Comparison of ENCODE assay signal across 26 cellular contexts in genomic region chr19:6608950-6609349, GRCh38. TPM values are rescaled to one million over a fixed set of nuclear protein-coding genes. Genes with fewer than 3 reads are reported as not detected.
DNase-seq lines count a peak whose midpoint lies in the region; ATAC-seq and TF ChIP-seq lines count a peak whose summit lies in the region.
"Had no signal": no experiment of that assay in that cellular context is flagged by ENCODE, and none has a peak within 500 bp of the region (broad histone marks: within the 10 kb centered on the region; RNA-seq: fewer than 3 reads in every experiment).

No MANE protein-coding gene starts in this region.

- H3K4me2 ChIP-seq in OCI-LY1 (ENCODE audit: low read length): peak overlapping the region; percentile 56; the same call in 1 of the 2 replicates

- no peak for TF ChIP-seq CTCF in OCI-LY1 (IDR thresholded peaks at IDR 0.05; ENCODE audit: low read length)
- no peak for TF ChIP-seq CTCF in tibial nerve (IDR thresholded peaks at IDR 0.05)

- no peak overlapping the region for H2AFZ ChIP-seq in OCI-LY1 (ENCODE audit: low read length)

- H3K4me3 ChIP-seq in OCI-LY1 (ENCODE audit: low read depth, low read length, poor library complexity, severe bottlenecking) (no peak overlapping the region), tibial nerve (no peak overlapping the region)
- H3K4me3 ChIP-seq: gastroesophageal sphincter, lung, tibial artery had no signal

- no peaks in the 10 kb centered on the region for H3K79me2 ChIP-seq in OCI-LY1 (ENCODE audit: insufficient read depth, low read length)

- 52 to 58% methylated on average over 5 of the region's 5 CpGs for WGBS in tibial nerve, 2 donors

- H3K4me1 ChIP-seq in OCI-LY1 (ENCODE audit: insufficient read depth, low read length, severe bottlenecking): peaks cover 45% of the 10 kb centered on the region
- peaks cover 0 to 5% (median 0%) of the 10 kb centered on the region in 4 donors for H3K4me1 ChIP-seq in tibial nerve
- H3K4me1 ChIP-seq: gastroesophageal sphincter, tibial artery had no signal

- peak; percentile 44 for ATAC-seq in stimulated activated naive CD8-positive, alpha-beta T cell treated with anti-CD3 and anti-CD28 coated beads, Interleukin-15, Interleukin-2, amounts not matched to agents 100 U/mL and 50 U/mL, for 24 hours
- ATAC-seq in stimulated activated naive CD8-positive, alpha-beta T cell treated with anti-CD3 and anti-CD28 coated beads, Interleukin-15, amount 100 ng/mL, for 72 hours: no peak
- no peak for ATAC-seq in HG02678 (IDR thresholded peaks at IDR 0.05; ENCODE audit: unreplicated experiment)
- ATAC-seq: activated naive CD8-positive, alpha-beta T cell treated with anti-CD3 and anti-CD28 coated beads, Interleukin-2, amount 50 U/mL, for 24 hours; gastroesophageal sphincter; WTC11 had no signal

- H4K20me1 ChIP-seq in OCI-LY1 (ENCODE audit: insufficient read depth, low read length): no peaks in the 10 kb centered on the region

- peaks cover 36% of the 10 kb centered on the region for H3K4me1 Mint-ChIP-seq in stimulated activated naive CD8-positive, alpha-beta T cell treated with anti-CD3 and anti-CD28 coated beads, Interleukin-15, amount 100 ng/mL, for 72 hours
- H3K4me1 Mint-ChIP-seq: WTC11 had no signal

- no peak for TF ChIP-seq POLR2A in tibial nerve (IDR thresholded peaks at IDR 0.05)

- peaks cover 32% of the 10 kb centered on the region for H3K27me3 Mint-ChIP-seq in stimulated activated naive CD8-positive, alpha-beta T cell treated with anti-CD3 and anti-CD28 coated beads, Interleukin-15, amount 100 ng/mL, for 72 hours

- no peak overlapping the region for H3K27ac Mint-ChIP-seq in stimulated activated naive CD8-positive, alpha-beta T cell treated with anti-CD3 and anti-CD28 coated beads, Interleukin-15, amount 100 ng/mL, for 72 hours
- H3K27ac Mint-ChIP-seq: activated naive CD8-positive, alpha-beta T cell treated with anti-CD3 and anti-CD28 coated beads, Interleukin-2, amount 50 U/mL, for 24 hours; CD14-positive monocyte; WTC11 had no signal

- H3K4me3 Mint-ChIP-seq in stimulated activated naive CD8-positive, alpha-beta T cell treated with anti-CD3 and anti-CD28 coated beads, Interleukin-15, amount 100 ng/mL, for 72 hours: no peak overlapping the region
- H3K4me3 Mint-ChIP-seq: activated naive CD8-positive, alpha-beta T cell treated with anti-CD3 and anti-CD28 coated beads, Interleukin-2, amount 50 U/mL, for 24 hours; WTC11 had no signal

- H3K9ac ChIP-seq in OCI-LY1 (ENCODE audit: low read length): no peak overlapping the region; the same call in 1 of the 2 replicates

- no peak for TF ChIP-seq EP300 in tibial nerve (IDR thresholded peaks at IDR 0.05)

- no peaks in the 10 kb centered on the region for H3K36me3 ChIP-seq in OCI-LY1 (ENCODE audit: insufficient read depth, low read length)
- H3K36me3 ChIP-seq in tibial nerve: no peaks in the 10 kb centered on the region
- H3K36me3 ChIP-seq: gastroesophageal sphincter, neutrophil, tibial artery had no signal

- H3K9me3 ChIP-seq in OCI-LY1 (ENCODE audit: low read length): no peaks in the 10 kb centered on the region
- no peaks in the 10 kb centered on the region for H3K9me3 ChIP-seq in tibial nerve
- H3K9me3 ChIP-seq: gastroesophageal sphincter, neutrophil, tibial artery had no signal

- H3K27me3 ChIP-seq in OCI-LY1 (ENCODE audit: insufficient read depth, low read length): no peaks in the 10 kb centered on the region
- H3K27me3 ChIP-seq in tibial nerve: peaks cover 0 to 18% of the 10 kb centered on the region in 2 donors

- no peaks in the 10 kb centered on the region for H3K9me2 ChIP-seq in OCI-LY1 (ENCODE audit: low read depth, low read length)

- peaks cover 6% of the 10 kb centered on the region; the same call in 1 of the 2 replicates for H3F3A ChIP-seq in OCI-LY1 (ENCODE audit: insufficient read depth, low read length)

- H3K27ac ChIP-seq in OCI-LY1 (ENCODE audit: low read depth, low read length, poor library complexity, severe bottlenecking) (peak overlapping the region; percentile 15), tibial nerve (no peak overlapping the region)
- H3K27ac ChIP-seq: gastroesophageal sphincter, neutrophil, tibial artery had no signal

- no peaks in the 10 kb centered on the region for H3K9me3 Mint-ChIP-seq in stimulated activated naive CD8-positive, alpha-beta T cell treated with anti-CD3 and anti-CD28 coated beads, Interleukin-15, amount 100 ng/mL, for 72 hours
- H3K9me3 Mint-ChIP-seq: activated naive CD8-positive, alpha-beta T cell treated with anti-CD3 and anti-CD28 coated beads, Interleukin-2, amount 50 U/mL, for 24 hours had no signal

- no peak for DNase-seq in stimulated activated naive CD8-positive, alpha-beta T cell treated with anti-CD3 and anti-CD28 coated beads, Interleukin-15, Interleukin-2, amounts not matched to agents 100 U/mL and 50 U/mL, for 24 hours
- no peak for DNase-seq in stimulated activated naive CD8-positive, alpha-beta T cell treated with anti-CD3 and anti-CD28 coated beads, Interleukin-15, amount 100 ng/mL, for 72 hours
- DNase-seq in glomerular visceral epithelial cell (ENCODE audit: extremely low spot score) (peak; percentile 80), HT-29 (ENCODE audit: low spot score) (no peak), tibial nerve (ENCODE audit: low spot score in 2 of 2) (no peak), Ammon's horn (ENCODE audit: low spot score) (no peak)
- DNase-seq: activated CD4-positive, alpha-beta T cell treated with anti-CD3 and anti-CD28 coated beads, Interleukin-2, amount 50 U/mL, for 4 hours; activated CD8-positive, alpha-beta memory T cell treated with anti-CD3 and anti-CD28 coated beads, Interleukin-2, amount 50 U/mL, for 48 hours; activated effector memory CD4-positive, alpha-beta T cell treated with anti-CD3 and anti-CD28 coated beads, Interleukin-2, amount 50 U/mL, for 16 hours; activated naive CD8-positive, alpha-beta T cell treated with anti-CD3 and anti-CD28 coated beads, Interleukin-2, amount 50 U/mL, for 24 hours; effector memory CD4-positive, alpha-beta T cell; GOT3; islet precursor cell; NCI-H146; NCI-H524; small intestine; stimulated activated CD4-positive, alpha-beta T cell treated with anti-CD3 and anti-CD28 coated beads, Interleukin-2, amount 100 ng/mL, for 24 hours; stimulated activated naive CD4-positive, alpha-beta T cell treated with Interleukin-2 at 50 U/mL for 16 hours; tibial artery had no signal

RNA-seq across cellular contexts. Expression of gene CD70, which starts 18.0 kb away (rescaled TPM):
- not detected in 2 replicates for total RNA-seq in HT-29 (2014; rRNA removed; shearing (Covaris generic))
- under 1 TPM in 1 of 4 donors, not detected in 3; 0.87 TPM for total RNA-seq in tibial nerve
